9 cellular contexts compared by ENCODE assay signal in genomic region chr18:46155652-46156051, GRCh38. TPM values are rescaled to one million over a fixed set of nuclear protein-coding genes. Genes with fewer than 3 reads are reported as not detected.
DNase-seq lines count a peak whose midpoint lies in the region; ATAC-seq and TF ChIP-seq lines count a peak whose summit lies in the region.
"Had no signal": no experiment of that assay in that cellular context is flagged by ENCODE, and none has a peak within 500 bp of the region (broad histone marks: within the 10 kb centered on the region; RNA-seq: fewer than 3 reads in every experiment).

No MANE protein-coding gene starts in this region.

- no peak for TF ChIP-seq POLR2A in prostate gland (IDR thresholded peaks at IDR 0.05)

- H3K27me3 ChIP-seq in upper lobe of right lung (no peaks in the 10 kb centered on the region), prostate gland (replicated peaks; ENCODE audit: insufficient read depth) (no peaks in the 10 kb centered on the region)

- DNase-seq in activated gamma-delta T cell treated with Interleukin-2 at 50 U/mL for 16 hours (peak; percentile 41), activated gamma-delta T cell (lab: John Stamatoyannopoulos, UW) (no peak), iris pigment epithelial cell (ENCODE audit: low read depth) (peak; percentile 90), upper lobe of right lung (no peak), prostate gland (ENCODE audit: low spot score) (no peak), left lobe of liver (ENCODE audit: low spot score) (no peak)
- peak; percentile 52 to 57 for DNase-seq in activated T-cell treated with anti-CD3 and anti-CD28 coated beads, Interleukin-2, amount 50 U/mL, for 48 hours
- DNase-seq: C1 segment of cervical spinal cord had no signal

- H3K4me3 ChIP-seq in upper lobe of right lung (no peak overlapping the region), prostate gland (no peak overlapping the region)

- intact Hi-C loops in upper lobe of right lung (cut with DNase I) (no loop called here), prostate gland (cut with DNase I) (no loop called here)

- ATAC-seq in upper lobe of right lung (peak; percentile 64), GM21423 (IDR thresholded peaks at IDR 0.05; ENCODE audit: unreplicated experiment) (no peak), left lobe of liver (no peak)

- no peaks in the 10 kb centered on the region for H3K4me1 ChIP-seq in upper lobe of right lung
- no peaks in the 10 kb centered on the region for H3K4me1 ChIP-seq in prostate gland (replicated peaks)

- no peaks in the 10 kb centered on the region for H3K9me3 ChIP-seq in upper lobe of right lung
- H3K9me3 ChIP-seq in prostate gland: no peaks in the 10 kb centered on the region

- no peak overlapping the region for H3K27ac ChIP-seq in upper lobe of right lung
- H3K27ac ChIP-seq in prostate gland: no peak overlapping the region

- TF ChIP-seq CTCF in upper lobe of right lung (IDR thresholded peaks at IDR 0.05) (no peak), prostate gland (IDR thresholded peaks at IDR 0.05) (no peak)

- H3K36me3 ChIP-seq in upper lobe of right lung (no peaks in the 10 kb centered on the region), prostate gland (no peaks in the 10 kb centered on the region)

- 87% methylated on average over 2 of the region's 2 CpGs for WGBS in prostate gland

RNA-seq across cellular contexts. Expression of gene HAUS1, which starts 51.5 kb away (rescaled TPM):
- total RNA-seq in upper lobe of right lung (17.1 TPM), prostate gland (10 to 100 TPM; 19.9 to 26.9 TPM), left lobe of liver (4.1 TPM)

RNA-seq across cellular contexts. Expression of gene ATP5F1A, which starts 57.6 kb away (rescaled TPM):
- total RNA-seq in upper lobe of right lung (254 TPM), prostate gland (100 to 1,000 TPM; 457 to 522 TPM), left lobe of liver (314 TPM)

Comparison
In these comparisons a context has a peak if more than half of its experiments do, and no peak if none do; other contexts are left out.
1. DNase-seq: peak in activated gamma-delta T cell treated with Interleukin-2 at 50 U/mL for 16 hours (single experiment), activated T-cell treated with anti-CD3 and anti-CD28 coated beads, Interleukin-2, amount 50 U/mL, for 48 hours (2 of 2) and iris pigment epithelial cell (single experiment); none in activated gamma-delta T cell (single experiment), upper lobe of right lung (single experiment), prostate gland (single experiment) and left lobe of liver (single experiment).